ENCODE assay signal across 8 cellular contexts in genomic region chr3:186930143-186930638, GRCh38. TPM values are rescaled to one million over a fixed set of nuclear protein-coding genes. Genes with fewer than 3 reads are reported as not detected.
DNase-seq lines count a peak whose midpoint lies in the region; ATAC-seq lines count a peak whose summit lies in the region.

Gene ST6GAL1, plus strand, starts transcription at chr3:186930526. Its CDS starts 112,178 bp downstream, at chr3:187042704.

- H3K4me1 Mint-ChIP-seq in activated T-cell treated with anti-CD3 and anti-CD28 coated beads, Interleukin-2, amount 50 U/mL, for 72 hours (ENCODE audit: low read depth): peaks cover 37% of the 10 kb centered on the region
- peaks cover 50 to 63% (median 55%) of the 10 kb centered on the region in 3 donors for H3K4me1 Mint-ChIP-seq in naive B cell
- peaks cover 35 to 50% of the 10 kb centered on the region in 2 donors for H3K4me1 Mint-ChIP-seq in stimulated activated naive B cell treated with anti-CD40 and anti-IgM and Interleukin-4, amounts not matched to agents 10 μg/mL and 1 μg/mL and 100 μg/mL, for 72 hours

- ATAC-seq in HG03045 (IDR thresholded peaks at IDR 0.05; ENCODE audit: unreplicated experiment) (peak; percentile 67), naive B cell (ENCODE audit: low read depth in 2 of 2) (peak; percentile 64 to 68)
- peak; percentile 67 to 69 for ATAC-seq in activated T-cell treated with anti-CD3 and anti-CD28 coated beads, Interleukin-2, amount 50 U/mL, for 72 hours (replicated peaks in 1 of 2)
- peak; percentile 66 to 72 for ATAC-seq in stimulated activated naive B cell treated with anti-CD40 and anti-IgM and Interleukin-4, amounts not matched to agents 10 μg/mL and 1 μg/mL and 100 μg/mL, for 72 hours (replicated peaks)

- H3K27me3 Mint-ChIP-seq in activated T-cell treated with anti-CD3 and anti-CD28 coated beads, Interleukin-2, amount 50 U/mL, for 72 hours (ENCODE audit: low read depth): no peaks in the 10 kb centered on the region
- H3K27me3 Mint-ChIP-seq in naive B cell: no peaks in the 10 kb centered on the region
- no peaks in the 10 kb centered on the region for H3K27me3 Mint-ChIP-seq in stimulated activated naive B cell treated with anti-CD40 and anti-IgM and Interleukin-4, amounts not matched to agents 10 μg/mL and 1 μg/mL and 100 μg/mL, for 72 hours

- peak within 1 kb of the TSS; percentile 94 for H3K27ac Mint-ChIP-seq in activated T-cell treated with anti-CD3 and anti-CD28 coated beads, Interleukin-2, amount 50 U/mL, for 72 hours
- peak within 1 kb of the TSS; percentile 94 to 99 (median 96) for H3K27ac Mint-ChIP-seq in naive B cell
- peak within 1 kb of the TSS; percentile 94 for H3K27ac Mint-ChIP-seq in stimulated activated naive B cell treated with anti-CD40 and anti-IgM and Interleukin-4, amounts not matched to agents 10 μg/mL and 1 μg/mL and 100 μg/mL, for 72 hours

- H3K4me3 Mint-ChIP-seq in activated T-cell treated with anti-CD3 and anti-CD28 coated beads, Interleukin-2, amount 50 U/mL, for 72 hours: peak within 1 kb of the TSS; percentile 90 to 96
- peak within 1 kb of the TSS; percentile 97 to 100 (median 99) for H3K4me3 Mint-ChIP-seq in naive B cell
- peak within 1 kb of the TSS; percentile 96 to 98 for H3K4me3 Mint-ChIP-seq in stimulated activated naive B cell treated with anti-CD40 and anti-IgM and Interleukin-4, amounts not matched to agents 10 μg/mL and 1 μg/mL and 100 μg/mL, for 72 hours

- no peaks in the 10 kb centered on the region for H3K9me3 Mint-ChIP-seq in activated T-cell treated with anti-CD3 and anti-CD28 coated beads, Interleukin-2, amount 50 U/mL, for 72 hours
- peaks cover 0 to 4% (median 0%) of the 10 kb centered on the region in 7 donors for H3K9me3 Mint-ChIP-seq in naive B cell
- no peaks in the 10 kb centered on the region for H3K9me3 Mint-ChIP-seq in stimulated activated naive B cell treated with anti-CD40 and anti-IgM and Interleukin-4, amounts not matched to agents 10 μg/mL and 1 μg/mL and 100 μg/mL, for 72 hours

- peak; percentile 64 for DNase-seq in NCI-H2196 (lab: John Stamatoyannopoulos, UW; ENCODE audit: unreplicated experiment)
- no peak for DNase-seq in NCI-H2196 treated with DMSO at 0.1 percent for 48 hours (lab: John Stamatoyannopoulos, UW; ENCODE audit: unreplicated experiment)
- DNase-seq in OCI-M1 (lab: John Stamatoyannopoulos, UW): peak; percentile 62
- peak; percentile 82 to 83 for DNase-seq in activated T-cell treated with anti-CD3 and anti-CD28 coated beads, Interleukin-2, amount 50 U/mL, for 72 hours
- peak; percentile 13 for DNase-seq in fibroblast of gingiva (ENCODE audit: low read depth)
- peak; percentile 79 for DNase-seq in naive B cell
- peak; percentile 74 for DNase-seq in stimulated activated naive B cell treated with anti-CD40 and anti-IgM and Interleukin-4, amounts not matched to agents 10 μg/mL and 1 μg/mL and 100 μg/mL, for 72 hours

- peaks cover 17 to 19% of the 10 kb centered on the region in 2 donors for H3K36me3 Mint-ChIP-seq in activated T-cell treated with anti-CD3 and anti-CD28 coated beads, Interleukin-2, amount 50 U/mL, for 72 hours (ENCODE audit: insufficient read depth in 2 of 2)
- H3K36me3 Mint-ChIP-seq in naive B cell: peaks cover 2 to 7% of the 10 kb centered on the region in 2 donors
- peaks cover 8 to 14% of the 10 kb centered on the region in 2 donors for H3K36me3 Mint-ChIP-seq in stimulated activated naive B cell treated with anti-CD40 and anti-IgM and Interleukin-4, amounts not matched to agents 10 μg/mL and 1 μg/mL and 100 μg/mL, for 72 hours

RNA-seq across cellular contexts. Expression of gene ST6GAL1, which starts in this region (rescaled TPM):
- 100 to 1,000 TPM in 1 of 2 donors, 10 to 100 TPM in 1; 98.1 to 104 TPM for total RNA-seq in activated T-cell treated with anti-CD3 and anti-CD28 coated beads, Interleukin-2, amount 50 U/mL, for 72 hours
- polyA plus RNA-seq in naive B cell (ENCODE audit: low read depth in 6 of 6): 100 to 1,000 TPM; 210 to 330 (median 253) TPM
